21 cellular contexts compared by ENCODE assay signal in the genomic region with DNA sequence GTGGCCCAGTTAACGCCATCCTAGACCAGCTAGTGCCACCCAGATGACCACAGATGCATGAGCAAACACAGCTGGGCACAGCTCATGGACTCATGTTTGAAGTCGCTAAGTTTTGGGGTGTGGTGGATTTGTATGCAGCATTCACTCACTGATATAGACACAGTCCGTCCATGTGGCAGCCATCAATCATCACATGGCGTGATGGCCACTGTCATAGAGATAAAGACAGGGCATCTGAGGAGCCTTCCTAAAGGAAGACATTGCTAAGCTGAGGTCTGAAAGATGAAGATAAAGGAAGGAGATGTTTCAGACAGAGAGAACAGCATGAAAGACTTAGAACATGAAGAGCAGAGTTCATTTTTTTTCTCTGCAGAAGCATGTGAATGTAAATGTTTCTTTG.
"Had no signal": no experiment of that assay in that cellular context is flagged by ENCODE, and none has a peak within 500 bp of the region (broad histone marks: within the 10 kb centered on the region; RNA-seq: fewer than 3 reads in every experiment).

No MANE protein-coding gene starts in this region.

- H3K27me3 ChIP-seq: SJSA1 had no signal

- H3K4me1 ChIP-seq: SJSA1 had no signal

- FAIRE-seq: RCC 7860 had no signal

- H3K27ac ChIP-seq: SJSA1, SK-N-MC had no signal

- H3K36me3 ChIP-seq: SJSA1 had no signal

- H3K9me3 ChIP-seq: SJSA1 had no signal

- DNase-seq: Karpas-422, KG1, MM.1S, NCI-H1092 treated with DMSO at 0.1 percent for 48 hours, NCI-H1436, NCI-H187, NCI-H2029, NCI-H2081 treated with DMSO at 0.1 percent for 48 hours, NCI-H2171, NCI-H226, NCI-H446, NCI-H510A, NCI-H524 treated with DMSO at 0.1 percent for 48 hours, NCI-H69, NCI-H774, Right ventricle myocardium superior, RPMI8226, SIG-M5 had no signal

- H3K4me3 ChIP-seq: SJSA1, SK-N-MC had no signal
